In genomic region chr3:168414149-168414548, GRCh38 we compare ENCODE assay signal across 15 cellular contexts.
DNase-seq lines count a peak whose midpoint lies in the region; ATAC-seq and TF ChIP-seq lines count a peak whose summit lies in the region.
"Had no signal": no experiment of that assay in that cellular context is flagged by ENCODE, and none has a peak within 500 bp of the region (broad histone marks: within the 10 kb centered on the region; RNA-seq: fewer than 3 reads in every experiment).

No MANE protein-coding gene starts in this region.

- POLR2A ChIA-PET in PC-3 (lab: Charles Lee; ENCODE audit: unreplicated experiment): no interaction called here

- intact Hi-C loops in PC-3 (cut with micrococcal nuclease): no loop called here
- intact Hi-C loops in left lung (cut with DNase I): no loop called here
- intact Hi-C loops in right cardiac atrium (cut with DNase I): no loop called here
- intact Hi-C loops in dorsolateral prefrontal cortex (cut with DNase I): no loop called here
- intact Hi-C loops in testis (cut with DNase I; ENCODE audit: low total_unique reads): no loop called here

- no peak for TF ChIP-seq POLR2A in testis (IDR thresholded peaks at IDR 0.05)

- ATAC-seq in HG02852 (IDR thresholded peaks at IDR 0.05; ENCODE audit: unreplicated experiment) (peak; percentile 61), PC-3 (peak; percentile 31; the same call in 1 of the 2 replicates), left lung (peak; percentile 71), HG02870 (IDR thresholded peaks at IDR 0.05; ENCODE audit: unreplicated experiment) (no peak), right cardiac atrium (no peak)
- ATAC-seq: A549, HCT116 had no signal

- TF ChIP-seq CTCF in PC-3 (conservative IDR thresholded peaks at IDR 0.05; ENCODE audit: low read depth, low read length): no peak
- no peak for TF ChIP-seq CTCF in left lung (IDR thresholded peaks at IDR 0.05)
- TF ChIP-seq CTCF in smooth muscle cell (IDR thresholded peaks at IDR 0.05; ENCODE audit: borderline replicate concordance, insufficient read depth, poor library complexity, severe bottlenecking): no peak
- no peak for TF ChIP-seq CTCF in dorsolateral prefrontal cortex (IDR thresholded peaks at IDR 0.05 in 54 of 56, conservative IDR thresholded peaks at IDR 0.05 in 2 of 56; ENCODE audit: low read depth in 1 of 56, partially characterized antibody in 56 of 56)
- no peak for TF ChIP-seq CTCF in testis (IDR thresholded peaks at IDR 0.05)

- H3K27me3 ChIP-seq in PC-3 (ENCODE audit: low read length) (no peaks in the 10 kb centered on the region), left lung (no peaks in the 10 kb centered on the region), smooth muscle cell (ENCODE audit: low read depth) (no peaks in the 10 kb centered on the region), right cardiac atrium (ENCODE audit: control insufficient read depth, insufficient read depth) (no peaks in the 10 kb centered on the region), dorsolateral prefrontal cortex (no peaks in the 10 kb centered on the region), testis (no peaks in the 10 kb centered on the region)
- H3K27me3 ChIP-seq: BE2C had no signal

- DNase-seq in PC-3 (peak; percentile 50), left lung (no peak), smooth muscle cell (lab: John Stamatoyannopoulos, UW; ENCODE audit: unreplicated experiment) (no peak), right cardiac atrium (no peak), dorsolateral prefrontal cortex (no peak), testis (no peak)
- DNase-seq: BE2C; CD4-positive, alpha-beta memory T cell; GM23248; KG1 had no signal

- CTCF ChIA-PET in PC-3 (lab: Charles Lee): no interaction called here

- H3F3A ChIP-seq in PC-3 (ENCODE audit: low read length, unreplicated experiment) (no peaks in the 10 kb centered on the region), smooth muscle cell (ENCODE audit: low read depth) (no peaks in the 10 kb centered on the region)

- peaks cover 40% of the 10 kb centered on the region for H3K4me1 ChIP-seq in PC-3 (ENCODE audit: insufficient read depth, low read length)
- no peaks in the 10 kb centered on the region for H3K4me1 ChIP-seq in left lung
- peaks cover 10% of the 10 kb centered on the region for H3K4me1 ChIP-seq in smooth muscle cell (ENCODE audit: low read depth)
- no peaks in the 10 kb centered on the region for H3K4me1 ChIP-seq in right cardiac atrium (ENCODE audit: control insufficient read depth, insufficient read depth, low read length)
- H3K4me1 ChIP-seq in testis: no peaks in the 10 kb centered on the region
- H3K4me1 ChIP-seq: A549, BE2C had no signal

- H3K4me2 ChIP-seq in PC-3 (ENCODE audit: low read length): no peak overlapping the region
- H3K4me2 ChIP-seq in smooth muscle cell: no peak overlapping the region
- H3K4me2 ChIP-seq: A549 had no signal

- BruUV-seq in PC-3 (replicated peaks; lab: Mats Ljungman, UMichigan): no TSS peak

- H3K4me3 ChIP-seq in PC-3 (ENCODE audit: low read length) (no peak overlapping the region), left lung (no peak overlapping the region), smooth muscle cell (no peak overlapping the region), right cardiac atrium (ENCODE audit: low read length) (no peak overlapping the region), dorsolateral prefrontal cortex (no peak overlapping the region), testis (no peak overlapping the region)
- H3K4me3 ChIP-seq: A549, GM23248 had no signal

- H3K79me2 ChIP-seq in PC-3 (ENCODE audit: low read length) (no peaks in the 10 kb centered on the region), smooth muscle cell (ENCODE audit: low read depth) (no peaks in the 10 kb centered on the region)

- no peaks in the 10 kb centered on the region for H3K9me3 ChIP-seq in PC-3 (ENCODE audit: low read length)
- H3K9me3 ChIP-seq in left lung: no peaks in the 10 kb centered on the region
- H3K9me3 ChIP-seq in smooth muscle cell (replicated peaks; ENCODE audit: low read depth): no peaks in the 10 kb centered on the region
- no peaks in the 10 kb centered on the region for H3K9me3 ChIP-seq in right cardiac atrium (ENCODE audit: control insufficient read depth, low read length)
- no peaks in the 10 kb centered on the region for H3K9me3 ChIP-seq in testis
- H3K9me3 ChIP-seq: A549, BE2C had no signal

- no peaks in the 10 kb centered on the region for H3K36me3 ChIP-seq in PC-3 (ENCODE audit: low read depth, low read length)
- no peaks in the 10 kb centered on the region for H3K36me3 ChIP-seq in left lung
- H3K36me3 ChIP-seq in smooth muscle cell (ENCODE audit: low read depth): no peaks in the 10 kb centered on the region
- H3K36me3 ChIP-seq in testis (ENCODE audit: low read depth, missing control alignments): no peaks in the 10 kb centered on the region
- H3K36me3 ChIP-seq: BE2C had no signal

- H2AFZ ChIP-seq in PC-3 (ENCODE audit: low read length) (no peak overlapping the region), smooth muscle cell (ENCODE audit: low read depth) (no peak overlapping the region)
- H2AFZ ChIP-seq: GM23248 had no signal

- no peaks in the 10 kb centered on the region for H4K20me1 ChIP-seq in PC-3 (ENCODE audit: low read length)
- no peaks in the 10 kb centered on the region for H4K20me1 ChIP-seq in smooth muscle cell (ENCODE audit: low read depth)

- WGBS in smooth muscle cell (ENCODE audit: low lambda C conversion rate): 88% methylated on average over 1 of the region's 1 CpG
- WGBS in right cardiac atrium: 88% methylated on average over 1 of the region's 1 CpG
- WGBS in testis, 2 donors: 93 to 95% methylated on average over 1 of the region's 1 CpG

- no peak overlapping the region for H3K27ac ChIP-seq in PC-3 (ENCODE audit: low read length)
- peak overlapping the region in 1 of 2 donors; percentile 33 for H3K27ac ChIP-seq in left lung
- H3K27ac ChIP-seq in smooth muscle cell (ENCODE audit: low read depth): peak overlapping the region; percentile 90
- H3K27ac ChIP-seq in right cardiac atrium (ENCODE audit: low read length): no peak overlapping the region
- no peak overlapping the region for H3K27ac ChIP-seq in dorsolateral prefrontal cortex
- no peak overlapping the region for H3K27ac ChIP-seq in testis
- H3K27ac ChIP-seq: A549, C4-2B, GM23248 had no signal

- H3K9ac ChIP-seq in PC-3 (ENCODE audit: low read length) (no peak overlapping the region), smooth muscle cell (ENCODE audit: low read depth) (no peak overlapping the region)
- H3K9ac ChIP-seq: GM23248 had no signal

- no peaks in the 10 kb centered on the region for H3K9me2 ChIP-seq in PC-3 (replicated peaks; ENCODE audit: low read length)

Comparison
In these comparisons a context has a peak if more than half of its experiments do, and no peak if none do; other contexts are left out.
1. ATAC-seq: peak in HG02852 (single experiment), PC-3 (single experiment) and left lung (single experiment); none in HG02870 (single experiment) and right cardiac atrium (0 of 2).